ENCODE assay signal across 16 cellular contexts in genomic region chr5:169344629-169345028, GRCh38.
"Had no signal": no experiment of that assay in that cellular context is flagged by ENCODE, and none has a peak within 500 bp of the region (broad histone marks: within the 10 kb centered on the region; RNA-seq: fewer than 3 reads in every experiment).

No MANE protein-coding gene starts in this region.

- H3K4me1 ChIP-seq: esophagus muscularis mucosa, left lung, vagina had no signal

- ATAC-seq: activated CD8-positive, alpha-beta memory T cell treated with anti-CD3 and anti-CD28 coated beads, Interleukin-2, amount 10 ng/mL, durations not matched to agents 7 days and 5 days; activated naive CD4-positive, alpha-beta T cell treated with anti-CD3 and anti-CD28 coated beads, Interleukin-2, amount 50 U/mL, for 72 hours; left lung; stimulated activated naive CD8-positive, alpha-beta T cell treated with anti-CD3 and anti-CD28 coated beads, Interleukin-15, amount 100 ng/mL, for 72 hours had no signal

- H3K36me3 ChIP-seq: esophagus muscularis mucosa, left lung, thoracic aorta, vagina had no signal

- H3K27ac ChIP-seq: dorsolateral prefrontal cortex, esophagus muscularis mucosa, left lung, thoracic aorta, vagina had no signal

- H3K27me3 ChIP-seq: esophagus muscularis mucosa, left lung, vagina had no signal

- H3K9me3 ChIP-seq: esophagus muscularis mucosa, left lung, thoracic aorta, vagina had no signal

- DNase-seq: activated CD4-positive, alpha-beta T cell treated with anti-CD3 and anti-CD28 coated beads for 1 hour; activated CD4-positive, alpha-beta T cell treated with anti-CD3 and anti-CD28 coated beads, Interleukin-2, amount 50 U/mL, for 48 hours; activated CD8-positive, alpha-beta memory T cell treated with anti-CD3 and anti-CD28 coated beads, Interleukin-2, amount 10 ng/mL, durations not matched to agents 7 days and 5 days; activated effector memory CD4-positive, alpha-beta T cell treated with Interleukin-2 at 50 U/mL for 16 hours; activated T-cell treated with anti-CD3 and anti-CD28 coated beads, Interleukin-2, amount 50 U/mL, for 24 hours; dorsolateral prefrontal cortex; left lung; mesendoderm; occipital lobe; right cardiac atrium; stimulated activated CD4-positive, alpha-beta T cell treated with anti-CD3 and anti-CD28 coated beads, Interleukin-4, amount 100 ng/mL, for 1 hour; stimulated activated naive CD8-positive, alpha-beta T cell treated with anti-CD3 and anti-CD28 coated beads, Interleukin-15, amount 100 ng/mL, for 72 hours had no signal

- H3K4me3 ChIP-seq: dorsolateral prefrontal cortex, esophagus muscularis mucosa, left lung, thoracic aorta, vagina had no signal
